In genomic region chr10:73886085-73886529, GRCh38 we compare ENCODE assay signal across 1 cellular context.
TF ChIP-seq lines count a peak whose summit lies in the region.

No MANE protein-coding gene starts in this region.

TF ChIP-seq in GM12878, 131 proteins besides CTCF, POLR2A, EP300 and RAD21 (continued from another document):
- TF ChIP-seq, protein P1, sequence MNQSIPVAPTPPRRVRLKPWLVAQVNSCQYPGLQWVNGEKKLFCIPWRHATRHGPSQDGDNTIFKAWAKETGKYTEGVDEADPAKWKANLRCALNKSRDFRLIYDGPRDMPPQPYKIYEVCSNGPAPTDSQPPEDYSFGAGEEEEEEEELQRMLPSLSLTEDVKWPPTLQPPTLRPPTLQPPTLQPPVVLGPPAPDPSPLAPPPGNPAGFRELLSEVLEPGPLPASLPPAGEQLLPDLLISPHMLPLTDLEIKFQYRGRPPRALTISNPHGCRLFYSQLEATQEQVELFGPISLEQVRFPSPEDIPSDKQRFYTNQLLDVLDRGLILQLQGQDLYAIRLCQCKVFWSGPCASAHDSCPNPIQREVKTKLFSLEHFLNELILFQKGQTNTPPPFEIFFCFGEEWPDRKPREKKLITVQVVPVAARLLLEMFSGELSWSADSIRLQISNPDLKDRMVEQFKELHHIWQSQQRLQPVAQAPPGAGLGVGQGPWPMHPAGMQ (IDR thresholded peaks at IDR 0.05; ENCODE audit: borderline replicate concordance) = no peak
- no peak for TF ChIP-seq POLR2AphosphoS2 (IDR thresholded peaks at IDR 0.05; ENCODE audit: low read depth, low read length)
- no peak for TF ChIP-seq ZNF274 (IDR thresholded peaks at IDR 0.05; ENCODE audit: insufficient read depth, insufficient read length)
- TF ChIP-seq CREM (IDR thresholded peaks at IDR 0.05; ENCODE audit: low read depth) = no peak
- TF ChIP-seq, protein P2, sequence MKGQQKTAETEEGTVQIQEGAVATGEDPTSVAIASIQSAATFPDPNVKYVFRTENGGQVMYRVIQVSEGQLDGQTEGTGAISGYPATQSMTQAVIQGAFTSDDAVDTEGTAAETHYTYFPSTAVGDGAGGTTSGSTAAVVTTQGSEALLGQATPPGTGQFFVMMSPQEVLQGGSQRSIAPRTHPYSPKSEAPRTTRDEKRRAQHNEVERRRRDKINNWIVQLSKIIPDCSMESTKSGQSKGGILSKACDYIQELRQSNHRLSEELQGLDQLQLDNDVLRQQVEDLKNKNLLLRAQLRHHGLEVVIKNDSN (IDR thresholded peaks at IDR 0.05; ENCODE audit: borderline replicate concordance, extremely low read length, insufficient read depth, low read depth, low read length) = no peak
- TF ChIP-seq SUPT20H (IDR thresholded peaks at IDR 0.05; ENCODE audit: borderline replicate concordance, control insufficient read depth, low read depth, low read length) = no peak
- TF ChIP-seq ZBTB40 (IDR thresholded peaks at IDR 0.05; ENCODE audit: borderline replicate concordance) = no peak
- TF ChIP-seq TCF3 (IDR thresholded peaks at IDR 0.05; ENCODE audit: borderline replicate concordance, insufficient read depth, low read depth, low read length) = no peak
- TF ChIP-seq RB1 (IDR thresholded peaks at IDR 0.05; ENCODE audit: borderline replicate concordance) = 0 out of 2 replicates have a peak, but pooled peaks have one; percentile 50
- no peak for TF ChIP-seq ZBED1 (IDR thresholded peaks at IDR 0.05; ENCODE audit: borderline replicate concordance)
- no peak for TF ChIP-seq TAF1 (IDR thresholded peaks at IDR 0.05; ENCODE audit: borderline replicate concordance, low read depth, low read length)
- no peak for TF ChIP-seq ZNF24 (IDR thresholded peaks at IDR 0.05)
- TF ChIP-seq MTA3 (IDR thresholded peaks at IDR 0.05; ENCODE audit: borderline replicate concordance, low read length) = no peak
- TF ChIP-seq NR2F1 (conservative IDR thresholded peaks at IDR 0.05) = peak; percentile 60
- TF ChIP-seq NRF1 (conservative IDR thresholded peaks at IDR 0.05; ENCODE audit: low read depth, low read length) = no peak
- peak; percentile 66; the same call in 1 of the 2 replicates for TF ChIP-seq TBL1XR1 (IDR thresholded peaks at IDR 0.05; ENCODE audit: low read depth, low read length)
- TF ChIP-seq KDM1A (IDR thresholded peaks at IDR 0.05; ENCODE audit: borderline replicate concordance) = no peak
- TF ChIP-seq TARDBP (IDR thresholded peaks at IDR 0.05; ENCODE audit: borderline replicate concordance) = peak; percentile 58; the same call in 1 of the 2 replicates
- no peak for TF ChIP-seq ZNF622 (IDR thresholded peaks at IDR 0.05)
- TF ChIP-seq, protein P3, sequence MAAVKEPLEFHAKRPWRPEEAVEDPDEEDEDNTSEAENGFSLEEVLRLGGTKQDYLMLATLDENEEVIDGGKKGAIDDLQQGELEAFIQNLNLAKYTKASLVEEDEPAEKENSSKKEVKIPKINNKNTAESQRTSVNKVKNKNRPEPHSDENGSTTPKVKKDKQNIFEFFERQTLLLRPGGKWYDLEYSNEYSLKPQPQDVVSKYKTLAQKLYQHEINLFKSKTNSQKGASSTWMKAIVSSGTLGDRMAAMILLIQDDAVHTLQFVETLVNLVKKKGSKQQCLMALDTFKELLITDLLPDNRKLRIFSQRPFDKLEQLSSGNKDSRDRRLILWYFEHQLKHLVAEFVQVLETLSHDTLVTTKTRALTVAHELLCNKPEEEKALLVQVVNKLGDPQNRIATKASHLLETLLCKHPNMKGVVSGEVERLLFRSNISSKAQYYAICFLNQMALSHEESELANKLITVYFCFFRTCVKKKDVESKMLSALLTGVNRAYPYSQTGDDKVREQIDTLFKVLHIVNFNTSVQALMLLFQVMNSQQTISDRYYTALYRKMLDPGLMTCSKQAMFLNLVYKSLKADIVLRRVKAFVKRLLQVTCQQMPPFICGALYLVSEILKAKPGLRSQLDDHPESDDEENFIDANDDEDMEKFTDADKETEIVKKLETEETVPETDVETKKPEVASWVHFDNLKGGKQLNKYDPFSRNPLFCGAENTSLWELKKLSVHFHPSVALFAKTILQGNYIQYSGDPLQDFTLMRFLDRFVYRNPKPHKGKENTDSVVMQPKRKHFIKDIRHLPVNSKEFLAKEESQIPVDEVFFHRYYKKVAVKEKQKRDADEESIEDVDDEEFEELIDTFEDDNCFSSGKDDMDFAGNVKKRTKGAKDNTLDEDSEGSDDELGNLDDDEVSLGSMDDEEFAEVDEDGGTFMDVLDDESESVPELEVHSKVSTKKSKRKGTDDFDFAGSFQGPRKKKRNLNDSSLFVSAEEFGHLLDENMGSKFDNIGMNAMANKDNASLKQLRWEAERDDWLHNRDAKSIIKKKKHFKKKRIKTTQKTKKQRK (IDR thresholded peaks at IDR 0.05; ENCODE audit: low read depth, low read length) = no peak
- TF ChIP-seq HDGF (IDR thresholded peaks at IDR 0.05) = 0 out of 2 replicates have a peak, but pooled peaks have one; percentile 21
